In genomic region chr6:163923658-163924411, GRCh38 we compare ENCODE assay signal across 20 cellular contexts.
"Had no signal": no experiment of that assay in that cellular context is flagged by ENCODE, and none has a peak within 500 bp of the region (broad histone marks: within the 10 kb centered on the region; RNA-seq: fewer than 3 reads in every experiment).

No MANE protein-coding gene starts in this region.

- DNase-seq: activated CD4-positive, alpha-beta T cell treated with anti-CD3 and anti-CD28 coated beads, Interleukin-2, amount 10 ng/mL, durations not matched to agents 24 days and 14 days; activated CD8-positive, alpha-beta memory T cell treated with anti-CD3 and anti-CD28 coated beads for 24 hours; activated naive CD4-positive, alpha-beta T cell treated with anti-CD3 and anti-CD28 coated beads, Interleukin-2, amount 10 ng/mL, durations not matched to agents 7 days and 5 days; adrenal gland; endodermal cell; glutamatergic neuron; immature natural killer cell; left ventricle myocardium superior; mesenchymal stem cell; ovary; retina; stimulated activated CD4-positive, alpha-beta T cell treated with anti-CD3 and anti-CD28 coated beads, Interleukin-1b, Interleukin-23, amount 100 ng/mL, for 48 hours had no signal

- H3K4me1 Mint-ChIP-seq: activated CD4-positive, alpha-beta T cell treated with anti-CD3 and anti-CD28 coated beads, Interleukin-2, amount 10 ng/mL, durations not matched to agents 24 days and 14 days; activated naive CD4-positive, alpha-beta T cell treated with anti-CD3 and anti-CD28 coated beads, Interleukin-2, amount 10 ng/mL, durations not matched to agents 7 days and 5 days; activated T-helper 17 cell treated with anti-CD3 and anti-CD28 coated beads, Interleukin-2, amount 50 U/mL, for 72 hours; endodermal cell; immature natural killer cell; stimulated activated memory B cell treated with anti-CD40 and anti-IgM and Interleukin-4, amounts not matched to agents 10 μg/mL and 1 μg/mL and 100 μg/mL, for 72 hours had no signal

- ATAC-seq: activated T-helper 17 cell treated with anti-CD3 and anti-CD28 coated beads, Interleukin-2, amount 50 U/mL, for 72 hours; esophagus mucosa; left ventricle myocardium superior; SK-N-SH treated with all-trans-retinoic acid at 6 μM for 48 hours; stimulated activated memory B cell treated with anti-CD40 and anti-IgM and Interleukin-4, amounts not matched to agents 10 μg/mL and 1 μg/mL and 100 μg/mL, for 72 hours; WTC11 had no signal

- H3K27me3 Mint-ChIP-seq: activated CD4-positive, alpha-beta T cell treated with anti-CD3 and anti-CD28 coated beads, Interleukin-2, amount 10 ng/mL, durations not matched to agents 24 days and 14 days; activated naive CD4-positive, alpha-beta T cell treated with anti-CD3 and anti-CD28 coated beads, Interleukin-2, amount 10 ng/mL, durations not matched to agents 7 days and 5 days had no signal

- H3K36me3 ChIP-seq: adrenal gland, ovary, upper lobe of left lung had no signal

- H3K27ac Mint-ChIP-seq: activated CD4-positive, alpha-beta T cell treated with anti-CD3 and anti-CD28 coated beads, Interleukin-2, amount 10 ng/mL, durations not matched to agents 24 days and 14 days; activated naive CD4-positive, alpha-beta T cell treated with anti-CD3 and anti-CD28 coated beads, Interleukin-2, amount 10 ng/mL, durations not matched to agents 7 days and 5 days; activated T-helper 17 cell treated with anti-CD3 and anti-CD28 coated beads, Interleukin-2, amount 50 U/mL, for 72 hours; dendritic cell treated with granulocyte-macrophage colony-stimulating factor and Interleukin-4, amounts not matched to agents 40 ng/mL and 50 ng/mL, for 4 days; endodermal cell; stimulated activated memory B cell treated with anti-CD40 and anti-IgM and Interleukin-4, amounts not matched to agents 10 μg/mL and 1 μg/mL and 100 μg/mL, for 72 hours; WTC11 had no signal

- H3K36me3 Mint-ChIP-seq: activated naive CD4-positive, alpha-beta T cell treated with anti-CD3 and anti-CD28 coated beads, Interleukin-2, amount 10 ng/mL, durations not matched to agents 7 days and 5 days; immature natural killer cell; stimulated activated memory B cell treated with anti-CD40 and anti-IgM and Interleukin-4, amounts not matched to agents 10 μg/mL and 1 μg/mL and 100 μg/mL, for 72 hours had no signal

- H3K9me3 Mint-ChIP-seq: activated CD4-positive, alpha-beta T cell treated with anti-CD3 and anti-CD28 coated beads, Interleukin-2, amount 10 ng/mL, durations not matched to agents 24 days and 14 days; activated T-helper 17 cell treated with anti-CD3 and anti-CD28 coated beads, Interleukin-2, amount 50 U/mL, for 72 hours; dendritic cell treated with granulocyte-macrophage colony-stimulating factor and Interleukin-4, amounts not matched to agents 40 ng/mL and 50 ng/mL, for 4 days; immature natural killer cell; nephron had no signal

- H3K4me3 ChIP-seq: adrenal gland, ovary, upper lobe of left lung had no signal

- H3K27me3 ChIP-seq: adrenal gland, ovary, upper lobe of left lung had no signal

- H3K27ac ChIP-seq: adrenal gland, ovary, upper lobe of left lung had no signal

- H3K4me1 ChIP-seq: adrenal gland, upper lobe of left lung had no signal

- H3K4me3 Mint-ChIP-seq: activated CD4-positive, alpha-beta T cell treated with anti-CD3 and anti-CD28 coated beads, Interleukin-2, amount 10 ng/mL, durations not matched to agents 24 days and 14 days; activated naive CD4-positive, alpha-beta T cell treated with anti-CD3 and anti-CD28 coated beads, Interleukin-2, amount 10 ng/mL, durations not matched to agents 7 days and 5 days; activated T-helper 17 cell treated with anti-CD3 and anti-CD28 coated beads, Interleukin-2, amount 50 U/mL, for 72 hours; dendritic cell treated with granulocyte-macrophage colony-stimulating factor and Interleukin-4, amounts not matched to agents 40 ng/mL and 50 ng/mL, for 4 days; endodermal cell; immature natural killer cell; nephron; stimulated activated memory B cell treated with anti-CD40 and anti-IgM and Interleukin-4, amounts not matched to agents 10 μg/mL and 1 μg/mL and 100 μg/mL, for 72 hours; WTC11 had no signal

- H3K9me3 ChIP-seq: adrenal gland, ovary, upper lobe of left lung had no signal
